In genomic region chr16:67892899-67893790, GRCh38 we compare ENCODE assay signal across 8 cellular contexts.
DNase-seq lines count a peak whose midpoint lies in the region; ATAC-seq, FAIRE-seq and TF ChIP-seq lines count a peak whose summit lies in the region.

Gene PSKH1, plus strand, starts transcription at chr16:67893254. Its CDS starts 15,496 bp downstream, at chr16:67908750.

- peak; percentile 98 for DNase-seq in Ammon's horn (ENCODE audit: low spot score)
- peak; percentile 99 for DNase-seq in GM19239 (ENCODE audit: insufficient read length, low spot score)
- peak; percentile 85 for DNase-seq in NCI-H524 treated with DMSO at 0.1 percent for 48 hours (lab: John Stamatoyannopoulos, UW)
- DNase-seq in activated CD4-positive, alpha-beta T cell treated with anti-CD3 and anti-CD28 coated beads for 4 hours, result peak; percentile 91 to 93
- DNase-seq in choroid plexus epithelial cell (ENCODE audit: low read depth), result peak; percentile 96
- peak; percentile 94 for DNase-seq in kidney tubule cell (ENCODE audit: low spot score)
- peak; percentile 79 to 89 for DNase-seq in stimulated activated CD4-positive, alpha-beta T cell treated with anti-CD3 and anti-CD28 coated beads, Interleukin-1b, Interleukin-23, amount 100 ng/mL, for 1 hour (ENCODE audit: low read depth in 2 of 2)

- no peak for TF ChIP-seq CTCF in choroid plexus epithelial cell (conservative IDR thresholded peaks at IDR 0.05; ENCODE audit: low read depth, low read length)

- peak; percentile 70 for FAIRE-seq in GM19239 (lab: Jason Lieb, UNC)

- H3K4me3 ChIP-seq in choroid plexus epithelial cell (ENCODE audit: low read depth, low read length), result peak within 1 kb of the TSS; percentile 91

- ATAC-seq in HG03442 (IDR thresholded peaks at IDR 0.05; ENCODE audit: unreplicated experiment), result peak; percentile 85

Comparison
In these comparisons a context has a peak if more than half of its experiments do, and no peak if none do; other contexts are left out.
1. Peak in every context shown above with its lines: DNase-seq, ATAC-seq and H3K4me3 ChIP-seq.